ENCODE assay signal across 35 cellular contexts in the genomic region with DNA sequence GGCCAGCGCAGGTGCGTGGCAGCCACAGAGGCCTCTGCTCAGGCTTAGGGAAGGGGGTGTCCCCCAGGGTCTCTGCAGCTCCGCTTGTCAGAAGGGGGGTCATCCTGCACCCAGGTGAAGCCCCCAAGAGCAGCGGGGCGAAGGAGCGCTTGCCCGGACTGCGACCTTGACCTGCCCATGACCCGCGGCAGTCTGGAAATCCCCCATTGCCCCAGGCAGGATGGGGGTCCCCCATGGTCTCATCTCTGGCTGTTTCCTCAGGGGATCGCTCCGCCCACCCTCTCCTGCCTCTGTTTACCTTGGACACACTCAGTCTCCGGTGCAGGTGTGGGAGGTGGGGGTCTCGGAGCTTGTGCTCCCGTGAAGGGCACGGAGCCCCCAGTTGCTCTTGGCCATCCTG.
"Had no signal": no experiment of that assay in that cellular context is flagged by ENCODE, and none has a peak within 500 bp of the region (broad histone marks: within the 10 kb centered on the region; RNA-seq: fewer than 3 reads in every experiment).

No MANE protein-coding gene starts in this region.

- H3K4me3 Mint-ChIP-seq: activated CD4-positive, alpha-beta memory T cell treated with anti-CD3 and anti-CD28 coated beads, Interleukin-2, amount 10 ng/mL, durations not matched to agents 7 days and 5 days; activated CD4-positive, alpha-beta T cell treated with anti-CD3 and anti-CD28 coated beads for 36 hours; activated CD4-positive, alpha-beta T cell treated with anti-CD3 and anti-CD28 coated beads, Interleukin-2, amount 10 ng/mL, durations not matched to agents 24 days and 14 days; activated naive CD4-positive, alpha-beta T cell treated with anti-CD3 and anti-CD28 coated beads, Interleukin-2, amount 10 ng/mL, durations not matched to agents 7 days and 5 days; activated naive CD8-positive, alpha-beta T cell treated with anti-CD3 and anti-CD28 coated beads, Interleukin-2, amount 10 ng/mL, durations not matched to agents 7 days and 5 days; activated T-cell treated with anti-CD3 and anti-CD28 coated beads, Interleukin-2, amount 50 U/mL, for 24 hours; activated T-cell treated with anti-CD3 and anti-CD28 coated beads, Interleukin-2, amount 50 U/mL, for 72 hours; brain; central memory CD8-positive, alpha-beta T cell; dendritic cell treated with granulocyte-macrophage colony-stimulating factor and Interleukin-4, amounts not matched to agents 40 ng/mL and 50 ng/mL, for 4 days; effector memory CD8-positive, alpha-beta T cell; T-helper 17 cell; T-helper 2 cell treated with Interferon-gamma antibody and Interleukin-4, amounts not matched to agents 5 μg/mL and 100 μg/mL, for 36 hours had no signal

- H3K27ac ChIP-seq: ascending aorta, breast epithelium, esophagus muscularis mucosa, foreskin keratinocyte, gastrocnemius medialis, heart left ventricle had no signal

- H3K36me3 Mint-ChIP-seq: activated naive CD4-positive, alpha-beta T cell treated with anti-CD3 and anti-CD28 coated beads, Interleukin-2, amount 10 ng/mL, durations not matched to agents 7 days and 5 days; activated naive CD4-positive, alpha-beta T cell treated with anti-CD3 and anti-CD28 coated beads, Interleukin-2, amount 50 U/mL, for 72 hours; activated naive CD8-positive, alpha-beta T cell treated with anti-CD3 and anti-CD28 coated beads, Interleukin-2, amount 10 ng/mL, durations not matched to agents 7 days and 5 days had no signal

- H3K36me3 ChIP-seq: breast epithelium had no signal

- H3K9me3 ChIP-seq: ascending aorta, breast epithelium, esophagus muscularis mucosa, gastrocnemius medialis, heart left ventricle had no signal

- H3K4me1 ChIP-seq: foreskin keratinocyte had no signal

- H3K27me3 ChIP-seq: ascending aorta, breast epithelium, cardiac muscle cell, dorsolateral prefrontal cortex, esophagus muscularis mucosa, foreskin keratinocyte, gastrocnemius medialis, heart left ventricle had no signal

- ATAC-seq: activated CD4-positive, alpha-beta T cell treated with anti-CD3 and anti-CD28 coated beads for 36 hours; activated naive CD4-positive, alpha-beta T cell treated with anti-CD3 and anti-CD28 coated beads, Interleukin-2, amount 50 U/mL, for 72 hours; activated T-cell treated with anti-CD3 and anti-CD28 coated beads, Interleukin-2, amount 50 U/mL, for 72 hours; effector memory CD8-positive, alpha-beta T cell; foreskin keratinocyte; gastrocnemius medialis; heart left ventricle; T-helper 17 cell had no signal

- H3K27me3 Mint-ChIP-seq: activated CD4-positive, alpha-beta memory T cell treated with anti-CD3 and anti-CD28 coated beads, Interleukin-2, amount 10 ng/mL, durations not matched to agents 7 days and 5 days; activated CD4-positive, alpha-beta T cell treated with anti-CD3 and anti-CD28 coated beads for 36 hours; activated CD4-positive, alpha-beta T cell treated with anti-CD3 and anti-CD28 coated beads, Interleukin-2, amount 10 ng/mL, durations not matched to agents 24 days and 14 days; activated naive CD4-positive, alpha-beta T cell treated with anti-CD3 and anti-CD28 coated beads, Interleukin-2, amount 10 ng/mL, durations not matched to agents 7 days and 5 days; activated naive CD8-positive, alpha-beta T cell treated with anti-CD3 and anti-CD28 coated beads, Interleukin-2, amount 10 ng/mL, durations not matched to agents 7 days and 5 days; activated T-cell treated with anti-CD3 and anti-CD28 coated beads, Interleukin-2, amount 50 U/mL, for 24 hours; brain; central memory CD8-positive, alpha-beta T cell; dendritic cell treated with granulocyte-macrophage colony-stimulating factor and Interleukin-4, amounts not matched to agents 40 ng/mL and 50 ng/mL, for 4 days; effector memory CD8-positive, alpha-beta T cell; T-helper 17 cell had no signal

- H3K27ac Mint-ChIP-seq: activated CD4-positive, alpha-beta memory T cell treated with anti-CD3 and anti-CD28 coated beads, Interleukin-2, amount 10 ng/mL, durations not matched to agents 7 days and 5 days; activated CD4-positive, alpha-beta T cell treated with anti-CD3 and anti-CD28 coated beads for 36 hours; activated CD4-positive, alpha-beta T cell treated with anti-CD3 and anti-CD28 coated beads, Interleukin-2, amount 10 ng/mL, durations not matched to agents 24 days and 14 days; activated naive CD4-positive, alpha-beta T cell treated with anti-CD3 and anti-CD28 coated beads, Interleukin-2, amount 10 ng/mL, durations not matched to agents 7 days and 5 days; activated naive CD4-positive, alpha-beta T cell treated with anti-CD3 and anti-CD28 coated beads, Interleukin-2, amount 50 U/mL, for 72 hours; activated naive CD8-positive, alpha-beta T cell treated with anti-CD3 and anti-CD28 coated beads, Interleukin-2, amount 10 ng/mL, durations not matched to agents 7 days and 5 days; activated T-cell treated with anti-CD3 and anti-CD28 coated beads, Interleukin-2, amount 50 U/mL, for 24 hours; activated T-cell treated with anti-CD3 and anti-CD28 coated beads, Interleukin-2, amount 50 U/mL, for 72 hours; dendritic cell treated with granulocyte-macrophage colony-stimulating factor and Interleukin-4, amounts not matched to agents 40 ng/mL and 50 ng/mL, for 4 days; effector memory CD8-positive, alpha-beta T cell; T-helper 17 cell; T-helper 2 cell treated with Interferon-gamma antibody and Interleukin-4, amounts not matched to agents 5 μg/mL and 100 μg/mL, for 36 hours had no signal

- H3K4me1 Mint-ChIP-seq: activated CD4-positive, alpha-beta memory T cell treated with anti-CD3 and anti-CD28 coated beads, Interleukin-2, amount 10 ng/mL, durations not matched to agents 7 days and 5 days; activated CD4-positive, alpha-beta T cell treated with anti-CD3 and anti-CD28 coated beads, Interleukin-2, amount 10 ng/mL, durations not matched to agents 24 days and 14 days; activated naive CD4-positive, alpha-beta T cell treated with anti-CD3 and anti-CD28 coated beads, Interleukin-2, amount 10 ng/mL, durations not matched to agents 7 days and 5 days; activated naive CD8-positive, alpha-beta T cell treated with anti-CD3 and anti-CD28 coated beads, Interleukin-2, amount 10 ng/mL, durations not matched to agents 7 days and 5 days had no signal

- DNase-seq: activated CD4-positive, alpha-beta memory T cell treated with anti-CD3 and anti-CD28 coated beads, Interleukin-2, amount 10 ng/mL, durations not matched to agents 7 days and 5 days; activated CD4-positive, alpha-beta T cell treated with anti-CD3 and anti-CD28 coated beads for 36 hours; activated CD4-positive, alpha-beta T cell treated with anti-CD3 and anti-CD28 coated beads, Interleukin-2, amount 10 ng/mL, durations not matched to agents 24 days and 14 days; activated CD4-positive, alpha-beta T cell treated with anti-CD3 and anti-CD28 coated beads, Interleukin-2, amount 50 U/mL, for 4 hours; activated CD4-positive, CD25-positive, alpha-beta regulatory T cell; activated CD4-positive, CD25-positive, alpha-beta regulatory T cell treated with anti-CD3 and anti-CD28 coated beads, Interleukin-2, amount 50 U/mL, for 72 hours; activated CD8-positive, alpha-beta memory T cell treated with anti-CD3 and anti-CD28 coated beads, Interleukin-2, amount 50 U/mL, for 48 hours; activated gamma-delta T cell; activated naive CD4-positive, alpha-beta T cell; activated naive CD4-positive, alpha-beta T cell treated with anti-CD3 and anti-CD28 coated beads, Interleukin-2, amount 10 ng/mL, durations not matched to agents 7 days and 5 days; activated naive CD8-positive, alpha-beta T cell treated with anti-CD3 and anti-CD28 coated beads, Interleukin-2, amount 10 ng/mL, durations not matched to agents 7 days and 5 days; activated T-cell treated with anti-CD3 and anti-CD28 coated beads for 4 hours; activated T-cell treated with anti-CD3 and anti-CD28 coated beads, Interleukin-2, amount 50 U/mL, for 24 hours; activated T-cell treated with anti-CD3 and anti-CD28 coated beads, Interleukin-2, amount 50 U/mL, for 72 hours; dorsolateral prefrontal cortex; effector CD4-positive, alpha-beta T cell; effector memory CD8-positive, alpha-beta T cell; erythroblast; foreskin keratinocyte; gastrocnemius medialis; glutamatergic neuron; heart left ventricle; T-helper 1 cell; T-helper 17 cell; T1000 had no signal

- H3K4me3 ChIP-seq: ascending aorta, breast epithelium, cardiac muscle cell, coronary artery, dorsolateral prefrontal cortex, esophagus muscularis mucosa, gastrocnemius medialis, heart left ventricle had no signal

- H3K9me3 Mint-ChIP-seq: activated CD4-positive, alpha-beta memory T cell treated with anti-CD3 and anti-CD28 coated beads, Interleukin-2, amount 10 ng/mL, durations not matched to agents 7 days and 5 days; activated CD4-positive, alpha-beta T cell treated with anti-CD3 and anti-CD28 coated beads, Interleukin-2, amount 10 ng/mL, durations not matched to agents 24 days and 14 days; activated naive CD4-positive, alpha-beta T cell treated with anti-CD3 and anti-CD28 coated beads, Interleukin-2, amount 10 ng/mL, durations not matched to agents 7 days and 5 days; activated naive CD4-positive, alpha-beta T cell treated with anti-CD3 and anti-CD28 coated beads, Interleukin-2, amount 50 U/mL, for 72 hours; activated naive CD8-positive, alpha-beta T cell treated with anti-CD3 and anti-CD28 coated beads, Interleukin-2, amount 10 ng/mL, durations not matched to agents 7 days and 5 days; activated T-cell treated with anti-CD3 and anti-CD28 coated beads, Interleukin-2, amount 50 U/mL, for 24 hours; activated T-cell treated with anti-CD3 and anti-CD28 coated beads, Interleukin-2, amount 50 U/mL, for 72 hours; brain; central memory CD8-positive, alpha-beta T cell; dendritic cell treated with granulocyte-macrophage colony-stimulating factor and Interleukin-4, amounts not matched to agents 40 ng/mL and 50 ng/mL, for 4 days; effector memory CD8-positive, alpha-beta T cell; T-helper 2 cell treated with Interferon-gamma antibody and Interleukin-4, amounts not matched to agents 5 μg/mL and 100 μg/mL, for 36 hours had no signal
